1 cellular context compared by ENCODE assay signal in the genomic region with DNA sequence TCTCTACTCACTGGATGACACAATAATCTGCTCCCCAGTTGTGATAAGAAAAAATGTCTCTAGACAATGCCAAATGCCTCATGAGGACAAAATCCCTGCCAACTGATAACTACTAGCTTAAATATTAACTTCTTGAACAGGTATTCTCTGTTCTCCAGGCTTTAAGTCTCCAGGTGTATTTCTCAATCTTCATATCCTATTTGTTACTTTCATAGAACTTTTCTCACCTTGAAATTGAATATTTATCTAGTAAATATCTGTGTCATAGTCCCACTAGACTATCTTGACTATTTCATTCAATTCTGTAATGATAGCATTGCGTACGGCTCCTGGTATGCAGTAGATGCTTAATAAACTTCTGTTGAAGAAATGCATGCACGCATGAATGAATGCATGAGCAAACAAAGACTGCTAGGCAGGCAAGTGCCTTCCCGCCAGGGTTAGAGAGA.
TF ChIP-seq lines count a peak whose summit lies in the region.

No MANE protein-coding gene starts in this region.

TF ChIP-seq in liver, 16 proteins besides CTCF, POLR2A, EP300 and RAD21 (continued from another document):
- TF ChIP-seq JUND (IDR thresholded peaks at IDR 0.05) (peak; percentile 41 to 75), HNF4A (conservative IDR thresholded peaks at IDR 0.05) (peak; percentile 59 to 61), EGR1 (IDR thresholded peaks at IDR 0.05; ENCODE audit: low read depth in 2 of 2) (no peak), YY1 (IDR thresholded peaks at IDR 0.05) (peak; percentile 49)
- TF ChIP-seq, protein P1, sequence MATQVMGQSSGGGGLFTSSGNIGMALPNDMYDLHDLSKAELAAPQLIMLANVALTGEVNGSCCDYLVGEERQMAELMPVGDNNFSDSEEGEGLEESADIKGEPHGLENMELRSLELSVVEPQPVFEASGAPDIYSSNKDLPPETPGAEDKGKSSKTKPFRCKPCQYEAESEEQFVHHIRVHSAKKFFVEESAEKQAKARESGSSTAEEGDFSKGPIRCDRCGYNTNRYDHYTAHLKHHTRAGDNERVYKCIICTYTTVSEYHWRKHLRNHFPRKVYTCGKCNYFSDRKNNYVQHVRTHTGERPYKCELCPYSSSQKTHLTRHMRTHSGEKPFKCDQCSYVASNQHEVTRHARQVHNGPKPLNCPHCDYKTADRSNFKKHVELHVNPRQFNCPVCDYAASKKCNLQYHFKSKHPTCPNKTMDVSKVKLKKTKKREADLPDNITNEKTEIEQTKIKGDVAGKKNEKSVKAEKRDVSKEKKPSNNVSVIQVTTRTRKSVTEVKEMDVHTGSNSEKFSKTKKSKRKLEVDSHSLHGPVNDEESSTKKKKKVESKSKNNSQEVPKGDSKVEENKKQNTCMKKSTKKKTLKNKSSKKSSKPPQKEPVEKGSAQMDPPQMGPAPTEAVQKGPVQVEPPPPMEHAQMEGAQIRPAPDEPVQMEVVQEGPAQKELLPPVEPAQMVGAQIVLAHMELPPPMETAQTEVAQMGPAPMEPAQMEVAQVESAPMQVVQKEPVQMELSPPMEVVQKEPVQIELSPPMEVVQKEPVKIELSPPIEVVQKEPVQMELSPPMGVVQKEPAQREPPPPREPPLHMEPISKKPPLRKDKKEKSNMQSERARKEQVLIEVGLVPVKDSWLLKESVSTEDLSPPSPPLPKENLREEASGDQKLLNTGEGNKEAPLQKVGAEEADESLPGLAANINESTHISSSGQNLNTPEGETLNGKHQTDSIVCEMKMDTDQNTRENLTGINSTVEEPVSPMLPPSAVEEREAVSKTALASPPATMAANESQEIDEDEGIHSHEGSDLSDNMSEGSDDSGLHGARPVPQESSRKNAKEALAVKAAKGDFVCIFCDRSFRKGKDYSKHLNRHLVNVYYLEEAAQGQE (IDR thresholded peaks at IDR 0.05) = no peak
- TF ChIP-seq, protein P2, sequence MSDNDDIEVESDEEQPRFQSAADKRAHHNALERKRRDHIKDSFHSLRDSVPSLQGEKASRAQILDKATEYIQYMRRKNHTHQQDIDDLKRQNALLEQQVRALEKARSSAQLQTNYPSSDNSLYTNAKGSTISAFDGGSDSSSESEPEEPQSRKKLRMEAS (IDR thresholded peaks at IDR 0.05) = peak; percentile 36
